ENCODE assay signal across 23 cellular contexts in genomic region chr17:31691251-31691905, GRCh38.
"Had no signal": no experiment of that assay in that cellular context is flagged by ENCODE, and none has a peak within 500 bp of the region (broad histone marks: within the 10 kb centered on the region; RNA-seq: fewer than 3 reads in every experiment).

No MANE protein-coding gene starts in this region.

- H3K9me3 ChIP-seq: adrenal gland, ascending aorta, esophagus muscularis mucosa, gastrocnemius medialis, lower lobe of right lung, stomach, thoracic aorta had no signal

- DNase-seq: activated CD4-positive, alpha-beta T cell treated with anti-CD3 and anti-CD28 coated beads for 1 hour; activated CD4-positive, alpha-beta T cell treated with anti-CD3 and anti-CD28 coated beads, Interleukin-2, amount 50 U/mL, for 1 hour; activated CD8-positive, alpha-beta T cell treated with anti-CD3 and anti-CD28 coated beads, Interleukin-2, amount 10 ng/mL, durations not matched to agents 7 days and 5 days; activated gamma-delta T cell treated with Interleukin-2 at 50 U/mL for 16 hours; brain microvascular endothelial cell; central memory CD4-positive, alpha-beta T cell; dermis blood vessel endothelial cell; effector memory CD8-positive, alpha-beta T cell; gastrocnemius medialis; left colon; lower lobe of right lung; stimulated activated CD4-positive, alpha-beta T cell treated with anti-CD3 and anti-CD28 coated beads, Interleukin-15, amount 100 ng/mL, for 24 hours; stomach; T-helper 9 cell had no signal

- FAIRE-seq: keratinocyte, urothelium cell line had no signal

- H3K4me3 ChIP-seq: adrenal gland, ascending aorta, esophagus muscularis mucosa, gastrocnemius medialis, lower lobe of right lung, smooth muscle cell, stomach had no signal

- H3K4me1 ChIP-seq: adrenal gland had no signal

- H3K27me3 ChIP-seq: adrenal gland, ascending aorta, brain microvascular endothelial cell, esophagus muscularis mucosa, stomach had no signal

- H3K36me3 ChIP-seq: adrenal gland, ascending aorta, brain microvascular endothelial cell, esophagus muscularis mucosa, gastrocnemius medialis, lower lobe of right lung, stomach, thoracic aorta had no signal

- ATAC-seq: activated CD8-positive, alpha-beta T cell treated with anti-CD3 and anti-CD28 coated beads, Interleukin-2, amount 10 ng/mL, durations not matched to agents 7 days and 5 days; activated naive CD4-positive, alpha-beta T cell treated with anti-CD3 and anti-CD28 coated beads, Interleukin-2, amount 50 U/mL, for 72 hours; effector memory CD8-positive, alpha-beta T cell; gastrocnemius medialis; left colon; lower lobe of right lung; stimulated activated memory B cell treated with anti-CD40 and anti-IgM and Interleukin-4, amounts not matched to agents 10 μg/mL and 1 μg/mL and 100 μg/mL, for 72 hours had no signal

- H3K4me2 ChIP-seq: smooth muscle cell had no signal

- H3K27ac ChIP-seq: adrenal gland, brain microvascular endothelial cell, gastrocnemius medialis, lower lobe of right lung, thoracic aorta had no signal
